In genomic region chr5:170606939-170607338, GRCh38 we compare ENCODE assay signal across 23 cellular contexts.
A peak's percentile ranks its signal among the peaks of the same experiment; 100 is the strongest.
DNase-seq lines count a peak whose midpoint lies in the region; ATAC-seq, FAIRE-seq and TF ChIP-seq lines count a peak whose summit lies in the region.
"Had no signal": no experiment of that assay in that cellular context is flagged by ENCODE, and none has a peak within 500 bp of the region (broad histone marks: within the 10 kb centered on the region; RNA-seq: fewer than 3 reads in every experiment).

No MANE protein-coding gene starts in this region.

- H3K4me1 Mint-ChIP-seq in naive thymus-derived CD8-positive, alpha-beta T cell = peaks cover 0 to 1% (median 0%) of the 10 kb centered on the region in 4 donors

- CTCF ChIA-PET in H1 (lab: Charles Lee; ENCODE audit: partially characterized antibody) = interaction anchor here (0.7 to 39.4 kb wide), 8 partner anchors 10 to 192 kb away, joined by 3 to 982 read pairs (median 4); no protein-coding TSS in a partner anchor

- H2BK120ac ChIP-seq in H1 (replicated peaks; ENCODE audit: low read depth, low read length) = no peak overlapping the region

- no peak overlapping the region for H2BK20ac ChIP-seq in H1 (ENCODE audit: low read length)

- H3K56ac ChIP-seq in H1 (replicated peaks; ENCODE audit: insufficient read length, low read depth, low read length) = no peak overlapping the region

- no peaks in the 10 kb centered on the region for H3K23me2 ChIP-seq in H1 (ENCODE audit: low read depth, low read length)

- no peaks in the 10 kb centered on the region for H3K79me1 ChIP-seq in H1 (ENCODE audit: low read depth, low read length)

- H2BK12ac ChIP-seq in H1 (ENCODE audit: low read depth, low read length) = no peak overlapping the region

- H3K4me2 ChIP-seq in H1 (ENCODE audit: insufficient read depth in 1 of 2, low read depth in 2 of 2, low read length in 2 of 2) = no peak overlapping the region
- H3K4me2 ChIP-seq: A549; BLaER1 treated with 17β-estradiol and CSF1 and Interleukin-3, amounts not matched to agents 10 nM and 100 nM; PC-9 had no signal

- H3K18ac ChIP-seq in H1 (ENCODE audit: extremely low read depth, low read length) = no peak overlapping the region

- no peaks in the 10 kb centered on the region for H3K36me3 Mint-ChIP-seq in naive thymus-derived CD8-positive, alpha-beta T cell
- H3K36me3 Mint-ChIP-seq: CD8-positive, alpha-beta T cell had no signal

- H3K9me3 ChIP-seq in BE2C (no peaks in the 10 kb centered on the region), H1 (ENCODE audit: insufficient read depth in 2 of 2, low read depth in 1 of 2, low read length in 1 of 2) (no peaks in the 10 kb centered on the region)
- H3K9me3 ChIP-seq: A549; BLaER1 treated with 17β-estradiol and CSF1 and Interleukin-3, amounts not matched to agents 10 nM and 100 nM had no signal

- no peak overlapping the region for H3K4me3 ChIP-seq in BE2C (ENCODE audit: low read depth, low read length)
- no peak overlapping the region for H3K4me3 ChIP-seq in H1 (ENCODE audit: extremely low read depth in 1 of 4, insufficient read depth in 2 of 4, low read depth in 3 of 4, low read length in 4 of 4)
- no peak overlapping the region for H3K4me3 ChIP-seq in dorsolateral prefrontal cortex
- H3K4me3 ChIP-seq: A549; BLaER1 treated with 17β-estradiol and CSF1 and Interleukin-3, amounts not matched to agents 10 nM and 100 nM; GM23248; PC-9 had no signal

- no peak overlapping the region for H3K23ac ChIP-seq in H1 (ENCODE audit: insufficient read length)

- 0 out of 2 replicates have a peak overlapping the region, but pooled peaks have one; percentile 40 for H2BK15ac ChIP-seq in H1 (ENCODE audit: low read length)

- DNase-seq in BE2C (peak; percentile 32), DMS79 treated with DMSO at 0.1 percent for 48 hours (lab: John Stamatoyannopoulos, UW) (peak; percentile 28), NCI-H524 treated with DMSO at 0.1 percent for 48 hours (lab: John Stamatoyannopoulos, UW) (peak; percentile 57), H1 (ENCODE audit: low read depth in 1 of 2, low spot score in 2 of 2) (no peak), dorsolateral prefrontal cortex (no peak)
- no peak for DNase-seq in naive thymus-derived CD8-positive, alpha-beta T cell
- no peak for DNase-seq in stimulated activated CD4-positive, alpha-beta T cell treated with anti-CD3 and anti-CD28 coated beads, Interleukin-4, amount 100 ng/mL, for 4 hours
- DNase-seq: CD8-positive, alpha-beta T cell; DND-41; GM23248; KBM-7; NCI-H1105; NCI-H187; NCI-H2107; NCI-H774; PC-9; T-helper 2 cell had no signal

- no peak for ATAC-seq in naive thymus-derived CD8-positive, alpha-beta T cell
- ATAC-seq in GM21447 (IDR thresholded peaks at IDR 0.05; ENCODE audit: unreplicated experiment) = no peak
- ATAC-seq: A549; CD8-positive, alpha-beta T cell; HepG2 had no signal

- no peaks in the 10 kb centered on the region for H3K79me2 ChIP-seq in H1 (ENCODE audit: control insufficient read depth in 1 of 2, insufficient read depth in 2 of 2, low read length in 2 of 2)

- no peak overlapping the region for H4K91ac ChIP-seq in H1 (replicated peaks; ENCODE audit: insufficient read length, low read length)

- no peak overlapping the region for H3K4ac ChIP-seq in H1 (replicated peaks; ENCODE audit: insufficient read length, low read depth, low read length)

- intact Hi-C loops in dorsolateral prefrontal cortex (cut with DNase I) = loop anchor here in 1 of 2 donors (5.0 kb wide), 1 partner anchor 100 kb away; no protein-coding TSS in a partner anchor

- H3K27me3 ChIP-seq in BE2C (no peaks in the 10 kb centered on the region), H1 (replicated peaks in 1 of 4; ENCODE audit: control insufficient read depth in 3 of 4, extremely low read depth in 1 of 4, insufficient read depth in 3 of 4, low read length in 3 of 4) (no peaks in the 10 kb centered on the region; a peak in 1 of 7 replicates), dorsolateral prefrontal cortex (no peaks in the 10 kb centered on the region)

- no peak overlapping the region for H3K27ac Mint-ChIP-seq in naive thymus-derived CD8-positive, alpha-beta T cell
- H3K27ac Mint-ChIP-seq: CD8-positive, alpha-beta T cell had no signal

- no peak for TF ChIP-seq RAD21 in H1 (IDR thresholded peaks at IDR 0.05 in 1 of 2, conservative IDR thresholded peaks at IDR 0.05 in 1 of 2; ENCODE audit: low read depth in 2 of 2, low read length in 2 of 2)

- H3K27me3 Mint-ChIP-seq in naive thymus-derived CD8-positive, alpha-beta T cell = peaks cover 2 to 12% (median 4%) of the 10 kb centered on the region in 5 donors

- TF ChIP-seq EP300 in H1 (IDR thresholded peaks at IDR 0.05; ENCODE audit: borderline replicate concordance in 1 of 2, low read depth in 2 of 2, low read length in 2 of 2) = no peak

- H4K5ac ChIP-seq in H1 (ENCODE audit: insufficient read length, low read depth, low read length) = no peak overlapping the region

- POLR2A ChIA-PET in H1 (lab: Charles Lee; ENCODE audit: partially characterized antibody) = interaction anchor here (1.1 to 1.2 kb wide), 2 partner anchors 8 to 10 kb away, joined by 3 to 4 read pairs; no protein-coding TSS in a partner anchor
- POLR2A ChIA-PET in naive thymus-derived CD8-positive, alpha-beta T cell (lab: Charles Lee) = no interaction called here

- H3K9me3 Mint-ChIP-seq in naive thymus-derived CD8-positive, alpha-beta T cell = no peaks in the 10 kb centered on the region
- H3K9me3 Mint-ChIP-seq: CD8-positive, alpha-beta T cell had no signal

- no peak overlapping the region for H2AFZ ChIP-seq in H1 (ENCODE audit: low read length)
- H2AFZ ChIP-seq: GM23248, PC-9 had no signal

- H2BK5ac ChIP-seq in H1 (ENCODE audit: low read depth, low read length) = no peak overlapping the region

- TF ChIP-seq CTCF in BE2C (IDR thresholded peaks at IDR 0.05; ENCODE audit: low read depth, low read length) (no peak), H1 (IDR thresholded peaks at IDR 0.05; ENCODE audit: control extremely low read depth in 1 of 3, insufficient read depth in 1 of 3, low read depth in 1 of 3, low read length in 3 of 3) (no peak), dorsolateral prefrontal cortex (IDR thresholded peaks at IDR 0.05 in 54 of 56, conservative IDR thresholded peaks at IDR 0.05 in 2 of 56; ENCODE audit: low read depth in 1 of 56, partially characterized antibody in 56 of 56) (no peak)

- H3K4me1 ChIP-seq in BE2C (peaks cover under 1% of the 10 kb centered on the region; the same call in 1 of the 2 replicates), H1 (replicated peaks in 1 of 4; ENCODE audit: control insufficient read depth in 3 of 4, insufficient read depth in 4 of 4, low read length in 3 of 4) (peaks cover under 1 to 10% (median 5%) of the 10 kb centered on the region in 4 experiments; a peak in 5 of 7 replicates)
- H3K4me1 ChIP-seq: A549; BLaER1 treated with 17β-estradiol and CSF1 and Interleukin-3, amounts not matched to agents 10 nM and 100 nM had no signal

- no peak overlapping the region for H2AK5ac ChIP-seq in H1 (ENCODE audit: low read depth, low read length)

- H4K8ac ChIP-seq in H1 (ENCODE audit: extremely low read depth, insufficient read depth, low read length) = no peak overlapping the region

- no peak for TF ChIP-seq POLR2A in H1 (IDR thresholded peaks at IDR 0.05; ENCODE audit: control extremely low read depth in 1 of 2, low read depth in 2 of 2, low read length in 2 of 2)

- no peak for FAIRE-seq in H1 (lab: Jason Lieb, UNC)
- FAIRE-seq: A549, G401.6, GM19239, HepG2 had no signal

- no peak overlapping the region for H3K4me3 Mint-ChIP-seq in naive thymus-derived CD8-positive, alpha-beta T cell
- H3K4me3 Mint-ChIP-seq: CD8-positive, alpha-beta T cell had no signal

- H3K27ac ChIP-seq in H1 (ENCODE audit: low read depth, low read length) = no peak overlapping the region
- H3K27ac ChIP-seq in dorsolateral prefrontal cortex = no peak overlapping the region
- H3K27ac ChIP-seq: A549; BLaER1 treated with 17β-estradiol and CSF1 and Interleukin-3, amounts not matched to agents 10 nM and 100 nM; GM23248; PC-9 had no signal

- H4K20me1 ChIP-seq in H1 (replicated peaks in 1 of 2; ENCODE audit: control insufficient read depth in 1 of 2, insufficient read depth in 2 of 2, low read length in 2 of 2) = no peaks in the 10 kb centered on the region

- H3K9ac ChIP-seq in H1 (replicated peaks in 1 of 4; ENCODE audit: extremely low read depth in 1 of 4, low read depth in 3 of 4, low read length in 3 of 4) = no peak overlapping the region
- H3K9ac ChIP-seq: BLaER1 treated with 17β-estradiol and CSF1 and Interleukin-3, amounts not matched to agents 10 nM and 100 nM; GM23248 had no signal

- no peak overlapping the region for H3K14ac ChIP-seq in H1 (ENCODE audit: insufficient read length)

- 83% methylated on average over 9 of the region's 9 CpGs; no CpG with 5 or more reads in 1 of the 2 experiments for WGBS in H1 (ENCODE audit: extremely low coverage in 1 of 2, insufficient coverage in 1 of 2, insufficient read length in 1 of 2, insufficient replicate concordance in 2 of 2, low coverage in 1 of 2, low lambda C conversion rate in 2 of 2, missing lambda C conversion rate in 1 of 2), 2 experiments

- H3K36me3 ChIP-seq in BE2C (no peaks in the 10 kb centered on the region), H1 (ENCODE audit: control insufficient read depth in 2 of 4, insufficient read depth in 4 of 4, low read length in 3 of 4) (no peaks in the 10 kb centered on the region)
- H3K36me3 ChIP-seq: BLaER1 treated with 17β-estradiol and CSF1 and Interleukin-3, amounts not matched to agents 10 nM and 100 nM had no signal

TF ChIP-seq in H1, 55 proteins besides CTCF, POLR2A, EP300 and RAD21 (continues in another document):
- no peak for TF ChIP-seq SIRT6 (IDR thresholded peaks at IDR 0.05; ENCODE audit: low read length)
- TF ChIP-seq USF2 (IDR thresholded peaks at IDR 0.05; ENCODE audit: low read length) = no peak
- TF ChIP-seq SIX5 (IDR thresholded peaks at IDR 0.05; ENCODE audit: low read depth, low read length) = no peak
- TF ChIP-seq FOSL1 (IDR thresholded peaks at IDR 0.05; ENCODE audit: insufficient read depth, low read depth, low read length) = no peak
- no peak for TF ChIP-seq SRF (IDR thresholded peaks at IDR 0.05; ENCODE audit: low read depth, low read length)
- no peak for TF ChIP-seq SP2 (IDR thresholded peaks at IDR 0.05; ENCODE audit: low read length)
- no peak for TF ChIP-seq CREB1 (IDR thresholded peaks at IDR 0.05)
- no peak for TF ChIP-seq E2F6 (IDR thresholded peaks at IDR 0.05)

Comparison
In these comparisons a context has a peak if more than half of its experiments do, and no peak if none do; other contexts are left out.
1. DNase-seq: peak in BE2C (single experiment), DMS79 treated with DMSO at 0.1 percent for 48 hours (single experiment) and NCI-H524 treated with DMSO at 0.1 percent for 48 hours (single experiment); none in H1 (0 of 2), naive thymus-derived CD8-positive, alpha-beta T cell (0 of 10), dorsolateral prefrontal cortex (0 of 10) and stimulated activated CD4-positive, alpha-beta T cell treated with anti-CD3 and anti-CD28 coated beads, Interleukin-4, amount 100 ng/mL, for 4 hours (0 of 2).